ENCODE assay signal across 1 cellular context in the genomic region with DNA sequence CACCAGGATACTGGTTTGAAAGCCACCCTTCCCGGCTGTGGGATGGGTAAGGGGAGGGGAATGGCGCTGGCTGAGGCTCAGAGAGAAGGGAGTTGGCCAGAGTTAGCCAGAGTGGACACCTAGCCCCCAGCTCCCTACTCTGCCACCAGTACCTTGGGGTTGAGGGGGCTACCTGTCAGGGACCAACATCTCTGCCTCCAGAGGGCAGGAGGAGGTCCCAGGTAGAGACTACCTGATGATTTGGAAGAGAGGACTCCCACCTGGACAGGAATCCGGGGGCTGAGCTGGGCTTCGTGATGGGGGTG.
TF ChIP-seq lines count a peak whose summit lies in the region.

No MANE protein-coding gene starts in this region.

TF ChIP-seq in endothelial cell of umbilical vein, 7 proteins besides CTCF, POLR2A, EP300 and RAD21:
- TF ChIP-seq GATA2 (IDR thresholded peaks at IDR 0.05; ENCODE audit: insufficient read depth, insufficient read length, low read depth, low read length) (no peak), POLR2AphosphoS5 (IDR thresholded peaks at IDR 0.05; ENCODE audit: insufficient read depth, low read depth, low read length) (no peak), EZH2 (IDR thresholded peaks at IDR 0.05; ENCODE audit: borderline replicate concordance, low read depth, low read length, severe bottlenecking) (no peak), MYC (IDR thresholded peaks at IDR 0.05; ENCODE audit: low read depth, low read length) (no peak)
- TF ChIP-seq, protein P1, sequence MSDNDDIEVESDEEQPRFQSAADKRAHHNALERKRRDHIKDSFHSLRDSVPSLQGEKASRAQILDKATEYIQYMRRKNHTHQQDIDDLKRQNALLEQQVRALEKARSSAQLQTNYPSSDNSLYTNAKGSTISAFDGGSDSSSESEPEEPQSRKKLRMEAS (IDR thresholded peaks at IDR 0.05; ENCODE audit: insufficient read depth, insufficient read length) = no peak
TF ChIP-seq in endothelial cell of umbilical vein: peak in this region for 0.
